In the genomic region with DNA sequence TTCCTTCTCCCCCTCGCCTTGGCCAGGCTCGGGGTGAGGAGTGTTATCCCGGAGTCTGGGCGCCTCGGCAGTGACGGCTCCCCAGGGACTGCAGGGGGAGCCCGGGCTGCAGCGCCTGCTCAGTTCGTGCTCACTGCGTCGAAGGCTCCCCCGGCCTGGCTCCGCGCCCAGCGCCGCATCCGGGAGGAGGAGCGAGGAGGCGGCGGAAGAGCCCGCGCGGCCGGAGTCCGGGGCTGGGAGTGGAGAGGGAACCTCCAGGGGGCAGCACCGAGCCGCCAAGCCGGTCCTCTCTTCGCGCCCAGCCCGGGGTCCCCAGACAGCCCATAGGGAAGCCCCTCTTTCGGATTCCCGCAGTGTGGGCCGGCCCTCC, we compare ENCODE assay signal across 1 cellular context.
TF ChIP-seq lines count a peak whose summit lies in the region.

No MANE protein-coding gene starts in this region.

TF ChIP-seq in HepG2, 621 proteins besides CTCF, POLR2A, EP300 and RAD21 (continued from another document and continues in another):
- TF ChIP-seq, protein P1, sequence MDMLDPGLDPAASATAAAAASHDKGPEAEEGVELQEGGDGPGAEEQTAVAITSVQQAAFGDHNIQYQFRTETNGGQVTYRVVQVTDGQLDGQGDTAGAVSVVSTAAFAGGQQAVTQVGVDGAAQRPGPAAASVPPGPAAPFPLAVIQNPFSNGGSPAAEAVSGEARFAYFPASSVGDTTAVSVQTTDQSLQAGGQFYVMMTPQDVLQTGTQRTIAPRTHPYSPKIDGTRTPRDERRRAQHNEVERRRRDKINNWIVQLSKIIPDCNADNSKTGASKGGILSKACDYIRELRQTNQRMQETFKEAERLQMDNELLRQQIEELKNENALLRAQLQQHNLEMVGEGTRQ (IDR thresholded peaks at IDR 0.05; ENCODE audit: low read depth, low read length), result no peak
- TF ChIP-seq, protein P1 (CRISPR knock-in tag; IDR thresholded peaks at IDR 0.05; ENCODE audit: borderline replicate concordance), result no peak
- peak; percentile 70 for TF ChIP-seq HOXA3 (CRISPR knock-in tag; IDR thresholded peaks at IDR 0.05)
- peak; percentile 49; the same call in 1 of the 2 replicates for TF ChIP-seq RCOR2 (CRISPR knock-in tag; IDR thresholded peaks at IDR 0.05)
- TF ChIP-seq, protein P2, sequence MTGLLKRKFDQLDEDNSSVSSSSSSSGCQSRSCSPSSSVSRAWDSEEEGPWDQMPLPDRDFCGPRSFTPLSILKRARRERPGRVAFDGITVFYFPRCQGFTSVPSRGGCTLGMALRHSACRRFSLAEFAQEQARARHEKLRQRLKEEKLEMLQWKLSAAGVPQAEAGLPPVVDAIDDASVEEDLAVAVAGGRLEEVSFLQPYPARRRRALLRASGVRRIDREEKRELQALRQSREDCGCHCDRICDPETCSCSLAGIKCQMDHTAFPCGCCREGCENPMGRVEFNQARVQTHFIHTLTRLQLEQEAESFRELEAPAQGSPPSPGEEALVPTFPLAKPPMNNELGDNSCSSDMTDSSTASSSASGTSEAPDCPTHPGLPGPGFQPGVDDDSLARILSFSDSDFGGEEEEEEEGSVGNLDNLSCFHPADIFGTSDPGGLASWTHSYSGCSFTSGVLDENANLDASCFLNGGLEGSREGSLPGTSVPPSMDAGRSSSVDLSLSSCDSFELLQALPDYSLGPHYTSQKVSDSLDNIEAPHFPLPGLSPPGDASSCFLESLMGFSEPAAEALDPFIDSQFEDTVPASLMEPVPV (CRISPR knock-in tag; IDR thresholded peaks at IDR 0.05), result peak; percentile 53; the same call in 1 of the 2 replicates
- TF ChIP-seq, protein P3, sequence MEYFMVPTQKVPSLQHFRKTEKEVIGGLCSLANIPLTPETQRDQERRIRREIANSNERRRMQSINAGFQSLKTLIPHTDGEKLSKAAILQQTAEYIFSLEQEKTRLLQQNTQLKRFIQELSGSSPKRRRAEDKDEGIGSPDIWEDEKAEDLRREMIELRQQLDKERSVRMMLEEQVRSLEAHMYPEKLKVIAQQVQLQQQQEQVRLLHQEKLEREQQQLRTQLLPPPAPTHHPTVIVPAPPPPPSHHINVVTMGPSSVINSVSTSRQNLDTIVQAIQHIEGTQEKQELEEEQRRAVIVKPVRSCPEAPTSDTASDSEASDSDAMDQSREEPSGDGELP (IDR thresholded peaks at IDR 0.05; ENCODE audit: borderline replicate concordance, low read depth), result peak; percentile 59; the same call in 1 of the 2 replicates
- TF ChIP-seq FOXO1 (CRISPR knock-in tag; IDR thresholded peaks at IDR 0.05), result no peak; the same call in 1 of the 2 replicates
- TF ChIP-seq RBM22 (optimal IDR thresholded peaks at IDR 0.05; ENCODE audit: low read length), result no peak
- TF ChIP-seq, protein P4, sequence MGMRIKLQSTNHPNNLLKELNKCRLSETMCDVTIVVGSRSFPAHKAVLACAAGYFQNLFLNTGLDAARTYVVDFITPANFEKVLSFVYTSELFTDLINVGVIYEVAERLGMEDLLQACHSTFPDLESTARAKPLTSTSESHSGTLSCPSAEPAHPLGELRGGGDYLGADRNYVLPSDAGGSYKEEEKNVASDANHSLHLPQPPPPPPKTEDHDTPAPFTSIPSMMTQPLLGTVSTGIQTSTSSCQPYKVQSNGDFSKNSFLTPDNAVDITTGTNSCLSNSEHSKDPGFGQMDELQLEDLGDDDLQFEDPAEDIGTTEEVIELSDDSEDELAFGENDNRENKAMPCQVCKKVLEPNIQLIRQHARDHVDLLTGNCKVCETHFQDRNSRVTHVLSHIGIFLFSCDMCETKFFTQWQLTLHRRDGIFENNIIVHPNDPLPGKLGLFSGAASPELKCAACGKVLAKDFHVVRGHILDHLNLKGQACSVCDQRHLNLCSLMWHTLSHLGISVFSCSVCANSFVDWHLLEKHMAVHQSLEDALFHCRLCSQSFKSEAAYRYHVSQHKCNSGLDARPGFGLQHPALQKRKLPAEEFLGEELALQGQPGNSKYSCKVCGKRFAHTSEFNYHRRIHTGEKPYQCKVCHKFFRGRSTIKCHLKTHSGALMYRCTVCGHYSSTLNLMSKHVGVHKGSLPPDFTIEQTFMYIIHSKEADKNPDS (CRISPR knock-in tag; IDR thresholded peaks at IDR 0.05), result no peak; the same call in 1 of the 2 replicates
- TF ChIP-seq TARDBP (CRISPR knock-in tag; IDR thresholded peaks at IDR 0.05), result no peak; the same call in 1 of the 2 replicates
- peak; percentile 92 for TF ChIP-seq SNAPC2 (CRISPR knock-in tag; IDR thresholded peaks at IDR 0.05)
- 0 out of 2 replicates have a peak, but pooled peaks have one; percentile 47 for TF ChIP-seq FOXC1 (CRISPR knock-in tag; IDR thresholded peaks at IDR 0.05; ENCODE audit: borderline replicate concordance)
- 0 out of 2 replicates have a peak, but pooled peaks have one; percentile 76 for TF ChIP-seq DNMT1 (CRISPR knock-in tag; IDR thresholded peaks at IDR 0.05)
- 0 out of 2 replicates have a peak, but pooled peaks have one; percentile 9 for TF ChIP-seq ZNF12 (CRISPR knock-in tag; IDR thresholded peaks at IDR 0.05)
- TF ChIP-seq ZNF572 (CRISPR knock-in tag; IDR thresholded peaks at IDR 0.05), result no peak
- TF ChIP-seq, protein P5, sequence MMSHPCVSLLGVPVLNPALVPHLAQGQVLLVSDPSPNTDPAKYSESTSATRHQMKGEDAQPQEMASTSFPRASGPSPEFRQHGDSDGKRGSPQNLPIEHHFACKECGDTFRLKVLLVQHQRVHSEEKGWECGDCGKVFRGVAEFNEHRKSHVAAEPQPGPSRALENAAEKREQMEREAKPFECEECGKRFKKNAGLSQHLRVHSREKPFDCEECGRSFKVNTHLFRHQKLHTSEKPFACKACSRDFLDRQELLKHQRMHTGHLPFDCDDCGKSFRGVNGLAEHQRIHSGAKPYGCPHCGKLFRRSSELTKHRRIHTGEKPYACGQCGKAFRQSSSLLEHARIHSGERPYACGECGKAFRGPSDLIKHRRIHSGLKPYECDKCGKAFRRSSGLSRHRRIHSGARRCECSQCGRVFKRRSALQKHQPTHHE (CRISPR knock-in tag; IDR thresholded peaks at IDR 0.05; ENCODE audit: borderline replicate concordance), result 0 out of 2 replicates have a peak, but pooled peaks have one; percentile 51
- peak; percentile 87; the same call in 1 of the 2 replicates for TF ChIP-seq ZNF556 (CRISPR knock-in tag; IDR thresholded peaks at IDR 0.05; ENCODE audit: borderline replicate concordance)
- TF ChIP-seq THAP11 (CRISPR knock-in tag; IDR thresholded peaks at IDR 0.05), result peak; percentile 66; the same call in 1 of the 2 replicates
- peak; percentile 53; the same call in 1 of the 2 replicates for TF ChIP-seq MXD4 (CRISPR knock-in tag; IDR thresholded peaks at IDR 0.05)
- peak; percentile 90 for TF ChIP-seq ZNF263 (CRISPR knock-in tag; IDR thresholded peaks at IDR 0.05)
- no peak for TF ChIP-seq ZNF75D (CRISPR knock-in tag; IDR thresholded peaks at IDR 0.05; ENCODE audit: borderline replicate concordance)
- no peak for TF ChIP-seq SNRNP70 (IDR thresholded peaks at IDR 0.05; ENCODE audit: low read depth, low read length)
- peak; percentile 72 for TF ChIP-seq KMT2B (CRISPR knock-in tag; IDR thresholded peaks at IDR 0.05)
- TF ChIP-seq IRX3 (CRISPR knock-in tag; IDR thresholded peaks at IDR 0.05; ENCODE audit: borderline replicate concordance, low read depth), result peak; percentile 24; the same call in 1 of the 2 replicates
- TF ChIP-seq ZNF547 (CRISPR knock-in tag; IDR thresholded peaks at IDR 0.05), result peak; percentile 17
- TF ChIP-seq NONO (IDR thresholded peaks at IDR 0.05), result no peak
- peak; percentile 50 for TF ChIP-seq NONO (CRISPR knock-in tag; conservative IDR thresholded peaks at IDR 0.05)
- no peak for TF ChIP-seq ZNF775 (CRISPR knock-in tag; IDR thresholded peaks at IDR 0.05; ENCODE audit: borderline replicate concordance)
- TF ChIP-seq ZNF317 (CRISPR knock-in tag; IDR thresholded peaks at IDR 0.05), result 0 out of 2 replicates have a peak, but pooled peaks have one; percentile 21
- 0 out of 2 replicates have a peak, but pooled peaks have one; percentile 59 for TF ChIP-seq ZNF343 (CRISPR knock-in tag; IDR thresholded peaks at IDR 0.05)
- TF ChIP-seq YEATS4 (CRISPR knock-in tag; IDR thresholded peaks at IDR 0.05; ENCODE audit: borderline replicate concordance), result peak; percentile 18; the same call in 1 of the 2 replicates
- TF ChIP-seq, protein P6, sequence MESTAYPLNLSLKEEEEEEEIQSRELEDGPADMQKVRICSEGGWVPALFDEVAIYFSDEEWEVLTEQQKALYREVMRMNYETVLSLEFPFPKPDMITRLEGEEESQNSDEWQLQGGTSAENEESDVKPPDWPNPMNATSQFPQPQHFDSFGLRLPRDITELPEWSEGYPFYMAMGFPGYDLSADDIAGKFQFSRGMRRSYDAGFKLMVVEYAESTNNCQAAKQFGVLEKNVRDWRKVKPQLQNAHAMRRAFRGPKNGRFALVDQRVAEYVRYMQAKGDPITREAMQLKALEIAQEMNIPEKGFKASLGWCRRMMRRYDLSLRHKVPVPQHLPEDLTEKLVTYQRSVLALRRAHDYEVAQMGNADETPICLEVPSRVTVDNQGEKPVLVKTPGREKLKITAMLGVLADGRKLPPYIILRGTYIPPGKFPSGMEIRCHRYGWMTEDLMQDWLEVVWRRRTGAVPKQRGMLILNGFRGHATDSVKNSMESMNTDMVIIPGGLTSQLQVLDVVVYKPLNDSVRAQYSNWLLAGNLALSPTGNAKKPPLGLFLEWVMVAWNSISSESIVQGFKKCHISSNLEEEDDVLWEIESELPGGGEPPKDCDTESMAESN (CRISPR knock-in tag; conservative IDR thresholded peaks at IDR 0.05), result peak; percentile 72; the same call in 1 of the 2 replicates
- 0 out of 2 replicates have a peak, but pooled peaks have one; percentile 15 for TF ChIP-seq THYN1 (CRISPR knock-in tag; IDR thresholded peaks at IDR 0.05; ENCODE audit: borderline replicate concordance, low read depth)
- TF ChIP-seq HIVEP1 (CRISPR knock-in tag; IDR thresholded peaks at IDR 0.05), result peak; percentile 95
- TF ChIP-seq HNRNPK (IDR thresholded peaks at IDR 0.05; ENCODE audit: low read depth, low read length, poor library complexity, severe bottlenecking), result peak; percentile 58
- peak; percentile 55; the same call in 1 of the 2 replicates for TF ChIP-seq POGZ (CRISPR knock-in tag; IDR thresholded peaks at IDR 0.05)
- 0 out of 2 replicates have a peak, but pooled peaks have one; percentile 39 for TF ChIP-seq ZKSCAN8 (CRISPR knock-in tag; IDR thresholded peaks at IDR 0.05; ENCODE audit: borderline replicate concordance)
- 0 out of 2 replicates have a peak, but pooled peaks have one; percentile 33 for TF ChIP-seq ZFP37 (CRISPR knock-in tag; IDR thresholded peaks at IDR 0.05; ENCODE audit: borderline replicate concordance)
- 0 out of 2 replicates have a peak, but pooled peaks have one; percentile 48 for TF ChIP-seq ZNF329 (CRISPR knock-in tag; IDR thresholded peaks at IDR 0.05; ENCODE audit: low read depth)
- TF ChIP-seq, protein P7, sequence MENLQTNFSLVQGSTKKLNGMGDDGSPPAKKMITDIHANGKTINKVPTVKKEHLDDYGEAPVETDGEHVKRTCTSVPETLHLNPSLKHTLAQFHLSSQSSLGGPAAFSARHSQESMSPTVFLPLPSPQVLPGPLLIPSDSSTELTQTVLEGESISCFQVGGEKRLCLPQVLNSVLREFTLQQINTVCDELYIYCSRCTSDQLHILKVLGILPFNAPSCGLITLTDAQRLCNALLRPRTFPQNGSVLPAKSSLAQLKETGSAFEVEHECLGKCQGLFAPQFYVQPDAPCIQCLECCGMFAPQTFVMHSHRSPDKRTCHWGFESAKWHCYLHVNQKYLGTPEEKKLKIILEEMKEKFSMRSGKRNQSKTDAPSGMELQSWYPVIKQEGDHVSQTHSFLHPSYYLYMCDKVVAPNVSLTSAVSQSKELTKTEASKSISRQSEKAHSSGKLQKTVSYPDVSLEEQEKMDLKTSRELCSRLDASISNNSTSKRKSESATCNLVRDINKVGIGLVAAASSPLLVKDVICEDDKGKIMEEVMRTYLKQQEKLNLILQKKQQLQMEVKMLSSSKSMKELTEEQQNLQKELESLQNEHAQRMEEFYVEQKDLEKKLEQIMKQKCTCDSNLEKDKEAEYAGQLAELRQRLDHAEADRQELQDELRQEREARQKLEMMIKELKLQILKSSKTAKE (CRISPR knock-in tag; IDR thresholded peaks at IDR 0.05; ENCODE audit: borderline replicate concordance), result peak; percentile 57
- no peak for TF ChIP-seq SRSF4 (IDR thresholded peaks at IDR 0.05; ENCODE audit: low read depth, low read length, poor library complexity, severe bottlenecking)
- TF ChIP-seq ZNF546 (CRISPR knock-in tag; conservative IDR thresholded peaks at IDR 0.05), result 0 out of 2 replicates have a peak, but pooled peaks have one; percentile 16
- TF ChIP-seq ETV5 (CRISPR knock-in tag; IDR thresholded peaks at IDR 0.05; ENCODE audit: borderline replicate concordance), result peak; percentile 97
- no peak for TF ChIP-seq ZFP36 (IDR thresholded peaks at IDR 0.05; ENCODE audit: borderline replicate concordance, low read depth, low read length, partially characterized antibody)
- TF ChIP-seq HOXA5 (CRISPR knock-in tag; IDR thresholded peaks at IDR 0.05), result peak; percentile 77
- no peak for TF ChIP-seq ZNF253 (CRISPR knock-in tag; IDR thresholded peaks at IDR 0.05; ENCODE audit: borderline replicate concordance)
- TF ChIP-seq, protein P8, sequence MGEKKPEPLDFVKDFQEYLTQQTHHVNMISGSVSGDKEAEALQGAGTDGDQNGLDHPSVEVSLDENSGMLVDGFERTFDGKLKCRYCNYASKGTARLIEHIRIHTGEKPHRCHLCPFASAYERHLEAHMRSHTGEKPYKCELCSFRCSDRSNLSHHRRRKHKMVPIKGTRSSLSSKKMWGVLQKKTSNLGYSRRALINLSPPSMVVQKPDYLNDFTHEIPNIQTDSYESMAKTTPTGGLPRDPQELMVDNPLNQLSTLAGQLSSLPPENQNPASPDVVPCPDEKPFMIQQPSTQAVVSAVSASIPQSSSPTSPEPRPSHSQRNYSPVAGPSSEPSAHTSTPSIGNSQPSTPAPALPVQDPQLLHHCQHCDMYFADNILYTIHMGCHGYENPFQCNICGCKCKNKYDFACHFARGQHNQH (CRISPR knock-in tag; IDR thresholded peaks at IDR 0.05), result peak; percentile 69
- TF ChIP-seq ZSCAN9 (CRISPR knock-in tag; IDR thresholded peaks at IDR 0.05; ENCODE audit: borderline replicate concordance), result peak; percentile 46; the same call in 1 of the 2 replicates
- peak; percentile 43; the same call in 1 of the 2 replicates for TF ChIP-seq ZFX (CRISPR knock-in tag; IDR thresholded peaks at IDR 0.05; ENCODE audit: low read depth)
- no peak for TF ChIP-seq HNRNPH1 (optimal IDR thresholded peaks at IDR 0.05; ENCODE audit: low read depth, low read length)
- TF ChIP-seq ZNF468 (CRISPR knock-in tag; IDR thresholded peaks at IDR 0.05), result 0 out of 2 replicates have a peak, but pooled peaks have one; percentile 29
- 0 out of 2 replicates have a peak, but pooled peaks have one; percentile 56 for TF ChIP-seq ZSCAN30 (CRISPR knock-in tag; IDR thresholded peaks at IDR 0.05)
- peak; percentile 71 for TF ChIP-seq SAP130 (CRISPR knock-in tag; IDR thresholded peaks at IDR 0.05; ENCODE audit: low read depth)
- TF ChIP-seq FOXA1 (IDR thresholded peaks at IDR 0.05), result no peak
- no peak for TF ChIP-seq FOXA1 (CRISPR knock-in tag; IDR thresholded peaks at IDR 0.05)
- TF ChIP-seq NR3C1 (CRISPR knock-in tag; IDR thresholded peaks at IDR 0.05), result no peak
- TF ChIP-seq ZNF792 (CRISPR knock-in tag; IDR thresholded peaks at IDR 0.05), result peak; percentile 85; the same call in 1 of the 2 replicates
- peak; percentile 54; the same call in 1 of the 2 replicates for TF ChIP-seq NFKBIZ (CRISPR knock-in tag; IDR thresholded peaks at IDR 0.05)
- TF ChIP-seq IRF2 (CRISPR knock-in tag; IDR thresholded peaks at IDR 0.05), result peak; percentile 68; the same call in 1 of the 2 replicates
